In the genomic region with DNA sequence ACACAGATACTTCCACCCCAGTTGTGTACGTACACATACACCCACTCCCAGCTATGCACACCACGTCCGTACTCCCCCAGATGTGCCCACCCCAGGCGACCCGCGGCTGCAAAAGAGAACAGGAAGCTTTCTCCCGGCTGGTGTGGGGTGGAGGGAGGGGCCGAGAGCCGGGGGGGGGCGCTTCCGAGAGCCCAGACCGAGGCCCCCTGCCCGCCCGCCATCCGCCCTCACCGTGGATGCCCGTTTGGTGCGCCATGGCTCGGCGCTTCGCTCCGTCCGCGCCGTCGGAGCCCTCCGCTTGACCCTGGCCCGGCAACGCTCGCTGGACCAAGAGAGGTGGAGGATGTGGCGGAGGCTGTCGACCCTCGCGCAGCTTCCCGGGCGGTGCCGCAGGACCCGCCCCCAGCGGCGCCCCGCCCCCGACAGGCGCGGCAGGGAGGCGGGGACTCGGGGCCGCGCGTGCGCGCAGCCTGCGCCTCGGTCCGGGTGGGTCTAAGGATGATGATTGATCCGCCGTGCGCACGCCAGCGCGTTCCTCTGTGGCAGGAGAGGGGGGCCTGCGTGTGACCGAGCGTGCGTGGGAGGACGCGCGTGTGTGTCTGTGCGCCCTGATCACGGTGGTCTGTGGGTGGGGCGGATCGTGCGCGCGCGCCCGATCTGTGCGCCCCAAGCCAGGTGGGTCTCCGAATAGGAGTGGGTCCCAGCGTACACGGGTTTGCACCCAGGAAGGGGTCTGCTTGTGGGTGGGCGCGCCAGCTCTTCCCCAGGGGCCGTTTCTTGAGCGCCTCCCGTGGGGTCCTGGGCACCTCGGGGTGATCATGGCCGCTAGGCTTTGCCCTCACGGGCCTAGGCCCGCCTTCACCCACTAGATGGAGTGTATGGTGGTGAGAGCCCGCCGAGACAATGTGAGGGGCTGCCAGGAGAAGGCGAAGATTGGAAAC, we compare ENCODE assay signal across 1 cellular context.
A peak's percentile ranks its signal among the peaks of the same experiment; 100 is the strongest.
TF ChIP-seq lines count a peak whose summit lies in the region.

Gene TWF2, minus strand, starts transcription at position 398 of the 941 bp plus-strand sequence. Its CDS starts 142 bp downstream, at position 256.

TF ChIP-seq in HepG2, 621 proteins besides CTCF, POLR2A, EP300 and RAD21 (continued from another document and continues in another):
- TF ChIP-seq, protein P1, sequence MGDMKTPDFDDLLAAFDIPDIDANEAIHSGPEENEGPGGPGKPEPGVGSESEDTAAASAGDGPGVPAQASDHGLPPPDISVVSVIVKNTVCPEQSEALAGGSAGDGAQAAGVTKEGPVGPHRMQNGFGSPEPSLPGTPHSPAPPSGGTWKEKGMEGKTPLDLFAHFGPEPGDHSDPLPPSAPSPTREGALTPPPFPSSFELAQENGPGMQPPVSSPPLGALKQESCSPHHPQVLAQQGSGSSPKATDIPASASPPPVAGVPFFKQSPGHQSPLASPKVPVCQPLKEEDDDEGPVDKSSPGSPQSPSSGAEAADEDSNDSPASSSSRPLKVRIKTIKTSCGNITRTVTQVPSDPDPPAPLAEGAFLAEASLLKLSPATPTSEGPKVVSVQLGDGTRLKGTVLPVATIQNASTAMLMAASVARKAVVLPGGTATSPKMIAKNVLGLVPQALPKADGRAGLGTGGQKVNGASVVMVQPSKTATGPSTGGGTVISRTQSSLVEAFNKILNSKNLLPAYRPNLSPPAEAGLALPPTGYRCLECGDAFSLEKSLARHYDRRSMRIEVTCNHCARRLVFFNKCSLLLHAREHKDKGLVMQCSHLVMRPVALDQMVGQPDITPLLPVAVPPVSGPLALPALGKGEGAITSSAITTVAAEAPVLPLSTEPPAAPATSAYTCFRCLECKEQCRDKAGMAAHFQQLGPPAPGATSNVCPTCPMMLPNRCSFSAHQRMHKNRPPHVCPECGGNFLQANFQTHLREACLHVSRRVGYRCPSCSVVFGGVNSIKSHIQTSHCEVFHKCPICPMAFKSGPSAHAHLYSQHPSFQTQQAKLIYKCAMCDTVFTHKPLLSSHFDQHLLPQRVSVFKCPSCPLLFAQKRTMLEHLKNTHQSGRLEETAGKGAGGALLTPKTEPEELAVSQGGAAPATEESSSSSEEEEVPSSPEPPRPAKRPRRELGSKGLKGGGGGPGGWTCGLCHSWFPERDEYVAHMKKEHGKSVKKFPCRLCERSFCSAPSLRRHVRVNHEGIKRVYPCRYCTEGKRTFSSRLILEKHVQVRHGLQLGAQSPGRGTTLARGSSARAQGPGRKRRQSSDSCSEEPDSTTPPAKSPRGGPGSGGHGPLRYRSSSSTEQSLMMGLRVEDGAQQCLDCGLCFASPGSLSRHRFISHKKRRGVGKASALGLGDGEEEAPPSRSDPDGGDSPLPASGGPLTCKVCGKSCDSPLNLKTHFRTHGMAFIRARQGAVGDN (CRISPR knock-in tag; IDR thresholded peaks at IDR 0.05): peak; percentile 80
- peak; percentile 71; the same call in 1 of the 2 replicates for TF ChIP-seq ZNF136 (CRISPR knock-in tag; IDR thresholded peaks at IDR 0.05; ENCODE audit: low read depth)
- no peak for TF ChIP-seq ZNF564 (CRISPR knock-in tag; IDR thresholded peaks at IDR 0.05)
- TF ChIP-seq, protein P2, sequence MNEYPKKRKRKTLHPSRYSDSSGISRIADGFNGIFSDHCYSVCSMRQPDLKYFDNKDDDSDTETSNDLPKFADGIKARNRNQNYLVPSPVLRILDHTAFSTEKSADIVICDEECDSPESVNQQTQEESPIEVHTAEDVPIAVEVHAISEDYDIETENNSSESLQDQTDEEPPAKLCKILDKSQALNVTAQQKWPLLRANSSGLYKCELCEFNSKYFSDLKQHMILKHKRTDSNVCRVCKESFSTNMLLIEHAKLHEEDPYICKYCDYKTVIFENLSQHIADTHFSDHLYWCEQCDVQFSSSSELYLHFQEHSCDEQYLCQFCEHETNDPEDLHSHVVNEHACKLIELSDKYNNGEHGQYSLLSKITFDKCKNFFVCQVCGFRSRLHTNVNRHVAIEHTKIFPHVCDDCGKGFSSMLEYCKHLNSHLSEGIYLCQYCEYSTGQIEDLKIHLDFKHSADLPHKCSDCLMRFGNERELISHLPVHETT (CRISPR knock-in tag; conservative IDR thresholded peaks at IDR 0.05): peak; percentile 17; the same call in 1 of the 2 replicates
- no peak for TF ChIP-seq FOXA1 (IDR thresholded peaks at IDR 0.05)
- peak; percentile 19; the same call in 1 of the 2 replicates for TF ChIP-seq FOXA1 (CRISPR knock-in tag; IDR thresholded peaks at IDR 0.05)
- TF ChIP-seq, protein P3, sequence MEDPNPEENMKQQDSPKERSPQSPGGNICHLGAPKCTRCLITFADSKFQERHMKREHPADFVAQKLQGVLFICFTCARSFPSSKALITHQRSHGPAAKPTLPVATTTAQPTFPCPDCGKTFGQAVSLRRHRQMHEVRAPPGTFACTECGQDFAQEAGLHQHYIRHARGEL (CRISPR knock-in tag; IDR thresholded peaks at IDR 0.05): no peak
- TF ChIP-seq NFYB (CRISPR knock-in tag; IDR thresholded peaks at IDR 0.05): no peak
- peak; percentile 80 for TF ChIP-seq HDAC1 (CRISPR knock-in tag; IDR thresholded peaks at IDR 0.05)
- TF ChIP-seq, protein P4, sequence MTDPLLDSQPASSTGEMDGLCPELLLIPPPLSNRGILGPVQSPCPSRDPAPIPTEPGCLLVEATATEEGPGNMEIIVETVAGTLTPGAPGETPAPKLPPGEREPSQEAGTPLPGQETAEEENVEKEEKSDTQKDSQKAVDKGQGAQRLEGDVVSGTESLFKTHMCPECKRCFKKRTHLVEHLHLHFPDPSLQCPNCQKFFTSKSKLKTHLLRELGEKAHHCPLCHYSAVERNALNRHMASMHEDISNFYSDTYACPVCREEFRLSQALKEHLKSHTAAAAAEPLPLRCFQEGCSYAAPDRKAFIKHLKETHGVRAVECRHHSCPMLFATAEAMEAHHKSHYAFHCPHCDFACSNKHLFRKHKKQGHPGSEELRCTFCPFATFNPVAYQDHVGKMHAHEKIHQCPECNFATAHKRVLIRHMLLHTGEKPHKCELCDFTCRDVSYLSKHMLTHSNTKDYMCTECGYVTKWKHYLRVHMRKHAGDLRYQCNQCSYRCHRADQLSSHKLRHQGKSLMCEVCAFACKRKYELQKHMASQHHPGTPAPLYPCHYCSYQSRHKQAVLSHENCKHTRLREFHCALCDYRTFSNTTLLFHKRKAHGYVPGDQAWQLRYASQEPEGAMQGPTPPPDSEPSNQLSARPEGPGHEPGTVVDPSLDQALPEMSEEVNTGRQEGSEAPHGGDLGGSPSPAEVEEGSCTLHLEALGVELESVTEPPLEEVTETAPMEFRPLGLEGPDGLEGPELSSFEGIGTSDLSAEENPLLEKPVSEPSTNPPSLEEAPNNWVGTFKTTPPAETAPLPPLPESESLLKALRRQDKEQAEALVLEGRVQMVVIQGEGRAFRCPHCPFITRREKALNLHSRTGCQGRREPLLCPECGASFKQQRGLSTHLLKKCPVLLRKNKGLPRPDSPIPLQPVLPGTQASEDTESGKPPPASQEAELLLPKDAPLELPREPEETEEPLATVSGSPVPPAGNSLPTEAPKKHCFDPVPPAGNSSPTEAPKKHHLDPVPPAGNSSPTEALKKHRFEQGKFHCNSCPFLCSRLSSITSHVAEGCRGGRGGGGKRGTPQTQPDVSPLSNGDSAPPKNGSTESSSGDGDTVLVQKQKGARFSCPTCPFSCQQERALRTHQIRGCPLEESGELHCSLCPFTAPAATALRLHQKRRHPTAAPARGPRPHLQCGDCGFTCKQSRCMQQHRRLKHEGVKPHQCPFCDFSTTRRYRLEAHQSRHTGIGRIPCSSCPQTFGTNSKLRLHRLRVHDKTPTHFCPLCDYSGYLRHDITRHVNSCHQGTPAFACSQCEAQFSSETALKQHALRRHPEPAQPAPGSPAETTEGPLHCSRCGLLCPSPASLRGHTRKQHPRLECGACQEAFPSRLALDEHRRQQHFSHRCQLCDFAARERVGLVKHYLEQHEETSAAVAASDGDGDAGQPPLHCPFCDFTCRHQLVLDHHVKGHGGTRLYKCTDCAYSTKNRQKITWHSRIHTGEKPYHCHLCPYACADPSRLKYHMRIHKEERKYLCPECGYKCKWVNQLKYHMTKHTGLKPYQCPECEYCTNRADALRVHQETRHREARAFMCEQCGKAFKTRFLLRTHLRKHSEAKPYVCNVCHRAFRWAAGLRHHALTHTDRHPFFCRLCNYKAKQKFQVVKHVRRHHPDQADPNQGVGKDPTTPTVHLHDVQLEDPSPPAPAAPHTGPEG (CRISPR knock-in tag; IDR thresholded peaks at IDR 0.05): peak; percentile 61; the same call in 1 of the 2 replicates
- TF ChIP-seq SALL1 (CRISPR knock-in tag; IDR thresholded peaks at IDR 0.05): peak; percentile 77
- no peak for TF ChIP-seq ZFP1 (CRISPR knock-in tag; IDR thresholded peaks at IDR 0.05)
- 0 out of 2 replicates have a peak, but pooled peaks have one; percentile 53 for TF ChIP-seq ZNF256 (CRISPR knock-in tag; conservative IDR thresholded peaks at IDR 0.05)
- 0 out of 2 replicates have a peak, but pooled peaks have one; percentile 34 for TF ChIP-seq GATAD2A (CRISPR knock-in tag; IDR thresholded peaks at IDR 0.05)
- TF ChIP-seq, protein P5, sequence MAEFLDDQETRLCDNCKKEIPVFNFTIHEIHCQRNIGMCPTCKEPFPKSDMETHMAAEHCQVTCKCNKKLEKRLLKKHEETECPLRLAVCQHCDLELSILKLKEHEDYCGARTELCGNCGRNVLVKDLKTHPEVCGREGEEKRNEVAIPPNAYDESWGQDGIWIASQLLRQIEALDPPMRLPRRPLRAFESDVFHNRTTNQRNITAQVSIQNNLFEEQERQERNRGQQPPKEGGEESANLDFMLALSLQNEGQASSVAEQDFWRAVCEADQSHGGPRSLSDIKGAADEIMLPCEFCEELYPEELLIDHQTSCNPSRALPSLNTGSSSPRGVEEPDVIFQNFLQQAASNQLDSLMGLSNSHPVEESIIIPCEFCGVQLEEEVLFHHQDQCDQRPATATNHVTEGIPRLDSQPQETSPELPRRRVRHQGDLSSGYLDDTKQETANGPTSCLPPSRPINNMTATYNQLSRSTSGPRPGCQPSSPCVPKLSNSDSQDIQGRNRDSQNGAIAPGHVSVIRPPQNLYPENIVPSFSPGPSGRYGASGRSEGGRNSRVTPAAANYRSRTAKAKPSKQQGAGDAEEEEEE (CRISPR knock-in tag; IDR thresholded peaks at IDR 0.05; ENCODE audit: borderline replicate concordance): no peak
- TF ChIP-seq ZNF512B (CRISPR knock-in tag; IDR thresholded peaks at IDR 0.05; ENCODE audit: borderline replicate concordance): no peak
- no peak; the same call in 1 of the 2 replicates for TF ChIP-seq TFE3 (CRISPR knock-in tag; IDR thresholded peaks at IDR 0.05)
- TF ChIP-seq ZNF746 (CRISPR knock-in tag; IDR thresholded peaks at IDR 0.05): 0 out of 2 replicates have a peak, but pooled peaks have one; percentile 19
- TF ChIP-seq HCFC1 (IDR thresholded peaks at IDR 0.05; ENCODE audit: low read depth, low read length): no peak
- TF ChIP-seq NBN (conservative IDR thresholded peaks at IDR 0.05): no peak
- no peak for TF ChIP-seq ZNF546 (CRISPR knock-in tag; conservative IDR thresholded peaks at IDR 0.05)
- no peak for TF ChIP-seq PHF21A (CRISPR knock-in tag; IDR thresholded peaks at IDR 0.05)
- TF ChIP-seq, protein P6, sequence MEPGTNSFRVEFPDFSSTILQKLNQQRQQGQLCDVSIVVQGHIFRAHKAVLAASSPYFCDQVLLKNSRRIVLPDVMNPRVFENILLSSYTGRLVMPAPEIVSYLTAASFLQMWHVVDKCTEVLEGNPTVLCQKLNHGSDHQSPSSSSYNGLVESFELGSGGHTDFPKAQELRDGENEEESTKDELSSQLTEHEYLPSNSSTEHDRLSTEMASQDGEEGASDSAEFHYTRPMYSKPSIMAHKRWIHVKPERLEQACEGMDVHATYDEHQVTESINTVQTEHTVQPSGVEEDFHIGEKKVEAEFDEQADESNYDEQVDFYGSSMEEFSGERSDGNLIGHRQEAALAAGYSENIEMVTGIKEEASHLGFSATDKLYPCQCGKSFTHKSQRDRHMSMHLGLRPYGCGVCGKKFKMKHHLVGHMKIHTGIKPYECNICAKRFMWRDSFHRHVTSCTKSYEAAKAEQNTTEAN (CRISPR knock-in tag; conservative IDR thresholded peaks at IDR 0.05): 0 out of 2 replicates have a peak, but pooled peaks have one; percentile 26
- peak; percentile 63; the same call in 1 of the 2 replicates for TF ChIP-seq HINFP (CRISPR knock-in tag; IDR thresholded peaks at IDR 0.05; ENCODE audit: low read depth)
- 0 out of 2 replicates have a peak, but pooled peaks have one; percentile 25 for TF ChIP-seq SSRP1 (CRISPR knock-in tag; IDR thresholded peaks at IDR 0.05)
